Comparison of ENCODE assay signal across 8 cellular contexts in genomic region chr17:5031365-5032082, GRCh38. TPM values are rescaled to one million over a fixed set of nuclear protein-coding genes. Genes with fewer than 3 reads are reported as not detected.
DNase-seq lines count a peak whose midpoint lies in the region; ATAC-seq and TF ChIP-seq lines count a peak whose summit lies in the region.

No MANE protein-coding gene starts in this region.

- H3K9me3 Mint-ChIP-seq in activated naive CD8-positive, alpha-beta T cell (ENCODE audit: low read depth): no peaks in the 10 kb centered on the region

- WGBS in ovary, 3 donors: 3 to 4% (median 4%) methylated on average over 31 to 48 of the region's 48 CpGs

- H3K36me3 Mint-ChIP-seq in activated naive CD8-positive, alpha-beta T cell: no peaks in the 10 kb centered on the region

- H3K9me3 ChIP-seq in cardiac muscle cell (ENCODE audit: low read depth): no peaks in the 10 kb centered on the region
- H3K9me3 ChIP-seq in ovary: no peaks in the 10 kb centered on the region
- H3K9me3 ChIP-seq in thoracic aorta: no peaks in the 10 kb centered on the region

- TF ChIP-seq POLR2A in ovary (IDR thresholded peaks at IDR 0.05): no peak

- peak overlapping the region; percentile 80 for H3K4me3 Mint-ChIP-seq in activated naive CD8-positive, alpha-beta T cell

- H3K4me1 ChIP-seq in cardiac muscle cell (ENCODE audit: low read depth) (no peaks in the 10 kb centered on the region), ovary (ENCODE audit: insufficient read depth) (peaks cover 2% of the 10 kb centered on the region), thoracic aorta (ENCODE audit: control insufficient read depth in 1 of 2, low read depth in 2 of 2) (no peaks in the 10 kb centered on the region)

- POLR2A ChIA-PET in BJ (lab: Charles Lee): no interaction called here

- no peaks in the 10 kb centered on the region for H3K36me3 ChIP-seq in BJ (ENCODE audit: control insufficient read depth, insufficient read depth, low read length)
- no peaks in the 10 kb centered on the region for H3K36me3 ChIP-seq in cardiac muscle cell
- H3K36me3 ChIP-seq in ovary: no peaks in the 10 kb centered on the region
- no peaks in the 10 kb centered on the region for H3K36me3 ChIP-seq in thoracic aorta

- H3K27me3 ChIP-seq in BJ (ENCODE audit: control insufficient read depth, insufficient read depth, low read length): 0 out of 2 replicates have a peak, but pooled peaks cover 6% of the 10 kb centered on the region
- peaks cover 16% of the 10 kb centered on the region for H3K27me3 ChIP-seq in cardiac muscle cell
- H3K27me3 ChIP-seq in ovary: no peaks in the 10 kb centered on the region
- H3K27me3 ChIP-seq in thoracic aorta (replicated peaks; ENCODE audit: insufficient read depth): no peaks in the 10 kb centered on the region

- CTCF ChIA-PET in BJ (lab: Yijun Ruan, JAX): interaction anchor here (0.8 to 6.9 kb wide), 10 partner anchors 11 to 122 kb away, joined by 3 to 73 read pairs (median 4); no protein-coding TSS in a partner anchor

- H3K4me3 ChIP-seq in BJ (ENCODE audit: low read depth, low read length) (peak overlapping the region; percentile 36), cardiac muscle cell (peak overlapping the region; percentile 28), ovary (peak overlapping the region; percentile 29), thoracic aorta (peak overlapping the region; percentile 72)

- peak; percentile 86 for TF ChIP-seq CTCF in BJ (IDR thresholded peaks at IDR 0.05; ENCODE audit: insufficient read depth, low read depth, low read length)
- TF ChIP-seq CTCF in cardiac muscle cell (IDR thresholded peaks at IDR 0.05; ENCODE audit: low read depth, low read length): peak; percentile 70
- peak; percentile 47 to 74 (median 65) for TF ChIP-seq CTCF in ovary (IDR thresholded peaks at IDR 0.05)
- TF ChIP-seq CTCF in thoracic aorta (IDR thresholded peaks at IDR 0.05): peak; percentile 85

- intact Hi-C loops in ovary (cut with DNase I): no loop called here

- peaks cover 15% of the 10 kb centered on the region for H3K4me1 Mint-ChIP-seq in activated naive CD8-positive, alpha-beta T cell (ENCODE audit: low read depth)

- H3K27ac Mint-ChIP-seq in activated naive CD8-positive, alpha-beta T cell: peak overlapping the region; percentile 73

- H3K27ac ChIP-seq in cardiac muscle cell (no peak overlapping the region), ovary (no peak overlapping the region), thoracic aorta (no peak overlapping the region)

- ATAC-seq in GM19452 (IDR thresholded peaks at IDR 0.05; ENCODE audit: unreplicated experiment): peak; percentile 61
- no peak for ATAC-seq in thoracic aorta (ENCODE audit: insufficient number of reproducible peaks, low FRiP score, low read depth)

- no peak for TF ChIP-seq EP300 in ovary (IDR thresholded peaks at IDR 0.05)

- no peaks in the 10 kb centered on the region for H3K27me3 Mint-ChIP-seq in activated naive CD8-positive, alpha-beta T cell

- DNase-seq in BJ (ENCODE audit: low read depth): no peak
- peak; percentile 77 for DNase-seq in LoVo (ENCODE audit: low spot score)
- peak; percentile 51 for DNase-seq in SKM-1 treated with dmso at 0.1 percent for 144 hours (lab: John Stamatoyannopoulos, UW; ENCODE audit: unreplicated experiment)
- DNase-seq in cardiac muscle cell (ENCODE audit: low read depth in 1 of 2, low spot score in 1 of 2): peak; percentile 82 to 88
- peak; percentile 73 to 82 (median 81) for DNase-seq in ovary
- DNase-seq in thoracic aorta (ENCODE audit: low spot score): peak; percentile 51

RNA-seq across cellular contexts. Expression of gene SLC52A1, which starts 3.7 kb away (rescaled TPM):
- polyA plus RNA-seq in BJ (2011; rRNA removed) (0.13 and 0.23 TPM in 2 replicates), cardiac muscle cell (0.16 TPM in 1 of 2 replicates, not detected in the other), ovary (not detected)
- polyA minus RNA-seq in BJ (2011; rRNA and poly(A)+ RNA removed): 0.19 TPM in 1 of 2 replicates, not detected in the other
- total RNA-seq in cardiac muscle cell (not detected in 2 replicates), ovary (1 to 10 TPM in 1 of 7 donors, under 1 TPM in 3, not detected in 3; 0.08 to 1.0 (median 0.19) TPM), thoracic aorta (not detected)

RNA-seq across cellular contexts. Expression of gene KIF1C, which starts 33.8 kb away (rescaled TPM):
- polyA plus RNA-seq in BJ (2011; rRNA removed) (72.8 and 81.6 TPM in 2 replicates), cardiac muscle cell (62.9 and 67.1 TPM in 2 replicates), ovary (10 to 100 TPM; 31.5 to 60.1 TPM)
- polyA minus RNA-seq in BJ (2011; rRNA and poly(A)+ RNA removed): 73.0 and 76.4 TPM in 2 replicates
- total RNA-seq in cardiac muscle cell (57.9 and 65.8 TPM in 2 replicates), ovary (100 to 1,000 TPM in 4 of 7 donors, 10 to 100 TPM in 3; 17.5 to 129 (median 105) TPM), thoracic aorta (100 to 1,000 TPM; 113 to 152 TPM)

RNA-seq across cellular contexts. Expression of gene INCA1, which starts 34.2 kb away (rescaled TPM):
- 0.55 and 1.3 TPM in 2 replicates for polyA plus RNA-seq in BJ (2011; rRNA removed)
- polyA minus RNA-seq in BJ (2011; rRNA and poly(A)+ RNA removed): 0.24 and 1.6 TPM in 2 replicates
- 1.9 and 6.7 TPM in 2 replicates for total RNA-seq in cardiac muscle cell
- polyA plus RNA-seq in cardiac muscle cell: 6.4 and 6.9 TPM in 2 replicates
- total RNA-seq in ovary: 1 to 10 TPM in 6 of 7 donors, under 1 TPM in 1; 0.95 to 5.0 (median 1.9) TPM
- 1 to 10 TPM; 1.5 to 2.8 TPM for polyA plus RNA-seq in ovary
- total RNA-seq in thoracic aorta: 1 to 10 TPM in 1 of 2 donors, not detected in 1; 1.2 TPM

RNA-seq across cellular contexts. Expression of gene CAMTA2, which starts 44.0 kb away (rescaled TPM):
- polyA plus RNA-seq in BJ (2011; rRNA removed): 40.6 and 65.6 TPM in 2 replicates
- polyA minus RNA-seq in BJ (2011; rRNA and poly(A)+ RNA removed): 23.2 and 23.6 TPM in 2 replicates
- total RNA-seq in cardiac muscle cell: 10.5 and 11.6 TPM in 2 replicates
- polyA plus RNA-seq in cardiac muscle cell: 17.8 and 18.3 TPM in 2 replicates
- total RNA-seq in ovary: 10 to 100 TPM; 10.2 to 71.2 (median 35.7) TPM
- polyA plus RNA-seq in ovary: 10 to 100 TPM; 21.6 to 33.0 TPM
- total RNA-seq in thoracic aorta: 10 to 100 TPM; 31.3 to 34.0 TPM

RNA-seq across cellular contexts. Expression of gene ZFP3, which starts 46.7 kb away (rescaled TPM):
- polyA plus RNA-seq in BJ (2011; rRNA removed) (2.0 and 3.7 TPM in 2 replicates), cardiac muscle cell (1.5 and 2.4 TPM in 2 replicates), ovary (1 to 10 TPM; 3.3 to 6.5 TPM)
- 2.1 and 3.1 TPM in 2 replicates for polyA minus RNA-seq in BJ (2011; rRNA and poly(A)+ RNA removed)
- total RNA-seq in cardiac muscle cell (0.21 and 0.95 TPM in 2 replicates), ovary (1 to 10 TPM; 3.6 to 8.4 (median 7.6) TPM), thoracic aorta (1 to 10 TPM; 3.2 to 6.6 TPM)
